In genomic region chr10:110414563-110415309, GRCh38 we compare ENCODE assay signal across 8 cellular contexts.
DNase-seq lines count a peak whose midpoint lies in the region; ATAC-seq lines count a peak whose summit lies in the region.

No MANE protein-coding gene starts in this region.

- H3K36me3 Mint-ChIP-seq in activated naive CD8-positive, alpha-beta T cell treated with anti-CD3 and anti-CD28 coated beads, Interleukin-2, amount 50 U/mL, for 24 hours (ENCODE audit: low read depth): peaks cover 1% of the 10 kb centered on the region
- no peaks in the 10 kb centered on the region for H3K36me3 Mint-ChIP-seq in natural killer cell treated with Interleukin-12 subunit alpha and Interleukin-12 subunit beta and Interleukin-15 and Interleukin-18, amount 100 ng/mL, for 72 hours

- peaks cover 86% of the 10 kb centered on the region for H3K4me1 Mint-ChIP-seq in activated naive CD8-positive, alpha-beta T cell treated with anti-CD3 and anti-CD28 coated beads, Interleukin-2, amount 50 U/mL, for 24 hours
- peaks cover 69 to 74% of the 10 kb centered on the region in 2 donors for H3K4me1 Mint-ChIP-seq in natural killer cell treated with Interleukin-12 subunit alpha and Interleukin-12 subunit beta and Interleukin-15 and Interleukin-18, amount 100 ng/mL, for 72 hours (ENCODE audit: low read depth in 2 of 2)

- no peaks in the 10 kb centered on the region for H3K9me3 Mint-ChIP-seq in activated naive CD8-positive, alpha-beta T cell treated with anti-CD3 and anti-CD28 coated beads, Interleukin-2, amount 50 U/mL, for 24 hours
- no peaks in the 10 kb centered on the region for H3K9me3 Mint-ChIP-seq in natural killer cell treated with Interleukin-12 subunit alpha and Interleukin-12 subunit beta and Interleukin-15 and Interleukin-18, amount 100 ng/mL, for 72 hours

- H3K27ac Mint-ChIP-seq in activated naive CD8-positive, alpha-beta T cell treated with anti-CD3 and anti-CD28 coated beads, Interleukin-2, amount 50 U/mL, for 24 hours: peak overlapping the region; percentile 88
- H3K27ac Mint-ChIP-seq in natural killer cell treated with Interleukin-12 subunit alpha and Interleukin-12 subunit beta and Interleukin-15 and Interleukin-18, amount 100 ng/mL, for 72 hours: peak overlapping the region; percentile 88 to 91

- peaks cover 2% of the 10 kb centered on the region for H3K27me3 Mint-ChIP-seq in activated naive CD8-positive, alpha-beta T cell treated with anti-CD3 and anti-CD28 coated beads, Interleukin-2, amount 50 U/mL, for 24 hours
- no peaks in the 10 kb centered on the region for H3K27me3 Mint-ChIP-seq in natural killer cell treated with Interleukin-12 subunit alpha and Interleukin-12 subunit beta and Interleukin-15 and Interleukin-18, amount 100 ng/mL, for 72 hours

- peak; percentile 83 for ATAC-seq in HG03139 (IDR thresholded peaks at IDR 0.05; ENCODE audit: unreplicated experiment)
- ATAC-seq in activated naive CD8-positive, alpha-beta T cell treated with anti-CD3 and anti-CD28 coated beads, Interleukin-2, amount 50 U/mL, for 24 hours: peak; percentile 97
- ATAC-seq in natural killer cell treated with Interleukin-12 subunit alpha and Interleukin-12 subunit beta and Interleukin-15 and Interleukin-18, amount 100 ng/mL, for 72 hours: peak; percentile 97

- peak overlapping the region; percentile 32 for H3K4me3 Mint-ChIP-seq in activated naive CD8-positive, alpha-beta T cell treated with anti-CD3 and anti-CD28 coated beads, Interleukin-2, amount 50 U/mL, for 24 hours
- H3K4me3 Mint-ChIP-seq in natural killer cell treated with Interleukin-12 subunit alpha and Interleukin-12 subunit beta and Interleukin-15 and Interleukin-18, amount 100 ng/mL, for 72 hours: peak overlapping the region; percentile 89

- DNase-seq in NCI-H2171 treated with DMSO at 0.1 percent for 48 hours (lab: John Stamatoyannopoulos, UW) (peak; percentile 17), NCI-H2171 (lab: John Stamatoyannopoulos, UW) (no peak), SW480 (ENCODE audit: low spot score) (peak; percentile 99), DMS153 (lab: John Stamatoyannopoulos, UW) (no peak), DMS114 treated with DMSO at 0.1 percent for 48 hours (lab: John Stamatoyannopoulos, UW; ENCODE audit: unreplicated experiment) (no peak)
- DNase-seq in activated naive CD8-positive, alpha-beta T cell treated with anti-CD3 and anti-CD28 coated beads, Interleukin-2, amount 50 U/mL, for 24 hours: peak; percentile 85
- peak; percentile 95 for DNase-seq in natural killer cell treated with Interleukin-12 subunit alpha and Interleukin-12 subunit beta and Interleukin-15 and Interleukin-18, amount 100 ng/mL, for 72 hours (ENCODE audit: low spot score)

Comparison
In these comparisons a context has a peak if more than half of its experiments do, and no peak if none do; other contexts are left out.
1. DNase-seq: peak in NCI-H2171 treated with DMSO at 0.1 percent for 48 hours (single experiment), SW480 (single experiment), activated naive CD8-positive, alpha-beta T cell treated with anti-CD3 and anti-CD28 coated beads, Interleukin-2, amount 50 U/mL, for 24 hours (single experiment) and natural killer cell treated with Interleukin-12 subunit alpha and Interleukin-12 subunit beta and Interleukin-15 and Interleukin-18, amount 100 ng/mL, for 72 hours (single experiment); none in NCI-H2171 (single experiment), DMS153 (single experiment) and DMS114 treated with DMSO at 0.1 percent for 48 hours (single experiment).
2. Peak in every context shown above with its lines, with median percentiles within 50 percentile points of each other: ATAC-seq.